ENCODE assay signal across 24 cellular contexts in genomic region chr3:57749542-57749941, GRCh38.
"Had no signal": no experiment of that assay in that cellular context is flagged by ENCODE, and none has a peak within 500 bp of the region (broad histone marks: within the 10 kb centered on the region; RNA-seq: fewer than 3 reads in every experiment).

No MANE protein-coding gene starts in this region.

- FAIRE-seq: bronchial epithelial cell, RCC 7860 had no signal

- H3K27ac ChIP-seq: adrenal gland, SK-N-MC, WERI-Rb-1 had no signal

- H3K27me3 ChIP-seq: adrenal gland had no signal

- H3K9me3 ChIP-seq: adrenal gland had no signal

- DNase-seq: activated CD4-positive, alpha-beta T cell treated with anti-CD3 and anti-CD28 coated beads for 36 hours; activated CD8-positive, alpha-beta memory T cell treated with anti-CD3 and anti-CD28 coated beads, Interleukin-2, amount 50 U/mL, for 48 hours; activated CD8-positive, alpha-beta T cell treated with anti-CD3 and anti-CD28 coated beads, Interleukin-2, amount 10 ng/mL, durations not matched to agents 7 days and 5 days; activated naive CD4-positive, alpha-beta T cell treated with anti-CD3 and anti-CD28 coated beads, Interleukin-2, amount 50 U/mL, for 16 hours; activated naive CD8-positive, alpha-beta T cell treated with anti-CD3 and anti-CD28 coated beads, Interleukin-2, amount 10 ng/mL, durations not matched to agents 7 days and 5 days; activated T-cell treated with anti-CD3 and anti-CD28 coated beads, Interleukin-2, amount 50 U/mL, for 1 hour; adrenal gland; anterior cingulate cortex; central memory CD4-positive, alpha-beta T cell; Kasumi-1; NCI-H1092; NCI-H1417; NCI-H1930; NCI-H2171; NCI-H2227 treated with DMSO at 0.1 percent for 48 hours; NCI-H446 treated with DMSO at 0.1 percent for 48 hours; NCI-H524 treated with DMSO at 0.1 percent for 48 hours; NCI-H774; PC-3; T-helper 1 cell; WERI-Rb-1 had no signal

- H3K4me3 ChIP-seq: adrenal gland, SK-N-MC had no signal

- ATAC-seq: activated CD4-positive, alpha-beta T cell treated with anti-CD3 and anti-CD28 coated beads for 36 hours; activated CD8-positive, alpha-beta T cell treated with anti-CD3 and anti-CD28 coated beads, Interleukin-2, amount 10 ng/mL, durations not matched to agents 7 days and 5 days; PC-3 had no signal

- H3K4me1 ChIP-seq: adrenal gland had no signal

- H3K36me3 ChIP-seq: adrenal gland, WERI-Rb-1 had no signal
